ENCODE assay signal across 2 cellular contexts in genomic region chr5:112649882-112650281, GRCh38.
A peak's percentile ranks its signal among the peaks of the same experiment; 100 is the strongest.
TF ChIP-seq lines count a peak whose summit lies in the region.

No MANE protein-coding gene starts in this region.

TF ChIP-seq in HEK293, 187 proteins besides CTCF, POLR2A, EP300 and RAD21 (continued from another document):
- TF ChIP-seq PRDM6 (tag by site-specific recombination; IDR thresholded peaks at IDR 0.05) (peak; percentile 72), MYNN (tag by site-specific recombination; IDR thresholded peaks at IDR 0.05; ENCODE audit: borderline replicate concordance) (no peak), SCRT2 (tag by site-specific recombination; IDR thresholded peaks at IDR 0.05) (0 out of 2 replicates have a peak, but pooled peaks have one; percentile 26), ZFHX2 (tag by site-specific recombination; conservative IDR thresholded peaks at IDR 0.05) (peak; percentile 52), ZBTB17 (tag by site-specific recombination; IDR thresholded peaks at IDR 0.05) (peak; percentile 36; the same call in 1 of the 2 replicates), ZNF366 (tag by site-specific recombination; conservative IDR thresholded peaks at IDR 0.05) (peak; percentile 24; the same call in 1 of the 2 replicates), GLI2 (tag by site-specific recombination; IDR thresholded peaks at IDR 0.05; ENCODE audit: borderline replicate concordance, low read depth) (no peak), ZNF843 (tag by site-specific recombination; IDR thresholded peaks at IDR 0.05) (0 out of 2 replicates have a peak, but pooled peaks have one; percentile 20), ZBTB21 (tag by site-specific recombination; IDR thresholded peaks at IDR 0.05) (no peak), ZNF629 (tag by site-specific recombination; IDR thresholded peaks at IDR 0.05) (peak; percentile 32; the same call in 1 of the 2 replicates), ZNF777 (tag by site-specific recombination; IDR thresholded peaks at IDR 0.05; ENCODE audit: borderline replicate concordance) (no peak)
TF ChIP-seq in HEK293: peak in this region for 8.

TF ChIP-seq in H1, 55 proteins besides CTCF, POLR2A, EP300 and RAD21 (continued from another document):
- TF ChIP-seq MAX (IDR thresholded peaks at IDR 0.05) (no peak), KDM4A (IDR thresholded peaks at IDR 0.05; ENCODE audit: low read depth, low read length, severe bottlenecking) (no peak)
